In genomic region chr3:128585974-128586373, GRCh38 we compare ENCODE assay signal across 19 cellular contexts.
DNase-seq lines count a peak whose midpoint lies in the region; ATAC-seq, FAIRE-seq and TF ChIP-seq lines count a peak whose summit lies in the region.
"Had no signal": no experiment of that assay in that cellular context is flagged by ENCODE, and none has a peak within 500 bp of the region (broad histone marks: within the 10 kb centered on the region; RNA-seq: fewer than 3 reads in every experiment).

No MANE protein-coding gene starts in this region.

- no peaks in the 10 kb centered on the region for H3K9me3 Mint-ChIP-seq in stimulated activated naive CD8-positive, alpha-beta T cell treated with anti-CD3 and anti-CD28 coated beads, Interleukin-15, amount 100 ng/mL, for 72 hours
- H3K9me3 Mint-ChIP-seq in astrocyte (ENCODE audit: unreplicated experiment), result peaks cover 9% of the 10 kb centered on the region
- H3K9me3 Mint-ChIP-seq in activated T-helper 2 cell treated with anti-CD3 and anti-CD28 coated beads, Interferon-gamma antibody, Interleukin-2, Interleukin-4, amounts not matched to agents 10 μg/mL and 5 μg/mL and 100 μg/mL, durations not matched to agents 14 hours and 24 hours and 36 hours, result peaks cover 5% of the 10 kb centered on the region

- H2AFZ ChIP-seq in astrocyte (ENCODE audit: low read depth, low read length), result no peak overlapping the region

- no peak overlapping the region for H2BK5ac ChIP-seq in mesendoderm (ENCODE audit: low read length)

- H2BK15ac ChIP-seq in mesendoderm (replicated peaks; ENCODE audit: low read depth), result no peak overlapping the region

- H2BK120ac ChIP-seq in mesendoderm (ENCODE audit: low read depth, low read length), result no peak overlapping the region

- H3K79me1 ChIP-seq in mesendoderm (ENCODE audit: low read length), result no peaks in the 10 kb centered on the region

- no peak overlapping the region for H3K4me3 Mint-ChIP-seq in stimulated activated naive CD8-positive, alpha-beta T cell treated with anti-CD3 and anti-CD28 coated beads, Interleukin-15, amount 100 ng/mL, for 72 hours
- H3K4me3 Mint-ChIP-seq in astrocyte (ENCODE audit: unreplicated experiment), result no peak overlapping the region
- H3K4me3 Mint-ChIP-seq in activated T-helper 2 cell treated with anti-CD3 and anti-CD28 coated beads, Interferon-gamma antibody, Interleukin-2, Interleukin-4, amounts not matched to agents 10 μg/mL and 5 μg/mL and 100 μg/mL, durations not matched to agents 14 hours and 24 hours and 36 hours (ENCODE audit: low read depth), result no peak overlapping the region
- H3K4me3 Mint-ChIP-seq: H9 had no signal

- no peak for FAIRE-seq in astrocyte (lab: Jason Lieb, UNC)
- FAIRE-seq: A204.1 had no signal

- peaks cover 26% of the 10 kb centered on the region for H3K4me1 Mint-ChIP-seq in stimulated activated naive CD8-positive, alpha-beta T cell treated with anti-CD3 and anti-CD28 coated beads, Interleukin-15, amount 100 ng/mL, for 72 hours
- H3K4me1 Mint-ChIP-seq in astrocyte (ENCODE audit: low read depth, unreplicated experiment), result no peaks in the 10 kb centered on the region
- peaks cover 2% of the 10 kb centered on the region for H3K4me1 Mint-ChIP-seq in activated T-helper 2 cell treated with anti-CD3 and anti-CD28 coated beads, Interferon-gamma antibody, Interleukin-2, Interleukin-4, amounts not matched to agents 10 μg/mL and 5 μg/mL and 100 μg/mL, durations not matched to agents 14 hours and 24 hours and 36 hours (ENCODE audit: low read depth)

- intact Hi-C loops in activated T-helper 2 cell treated with anti-CD3 and anti-CD28 coated beads, Interferon-gamma antibody, Interleukin-2, Interleukin-4, amounts not matched to agents 10 μg/mL and 5 μg/mL and 100 μg/mL, durations not matched to agents 14 hours and 24 hours and 36 hours (cut with micrococcal nuclease), result no loop called here
- intact Hi-C loops in spleen (cut with DNase I; ENCODE audit: low total_unique reads), result loop anchor here (10.0 kb wide), 1 partner anchor 161 kb away; no protein-coding TSS in a partner anchor

- no peak overlapping the region for H3K4ac ChIP-seq in mesendoderm (ENCODE audit: low read depth, low read length)

- H3K18ac ChIP-seq in mesendoderm (ENCODE audit: low read length), result no peak overlapping the region

- H4K5ac ChIP-seq in mesendoderm (ENCODE audit: low read length), result no peak overlapping the region

- H3K56ac ChIP-seq in mesendoderm (ENCODE audit: low read length), result no peak overlapping the region

- H2AK5ac ChIP-seq in mesendoderm (ENCODE audit: low read length), result no peak overlapping the region

- H4K20me1 ChIP-seq in astrocyte (ENCODE audit: insufficient read depth, low read length), result no peaks in the 10 kb centered on the region

- H3K4me3 ChIP-seq in astrocyte (ENCODE audit: insufficient read depth, low read depth, low read length) (no peak overlapping the region), mesendoderm (ENCODE audit: low read length) (no peak overlapping the region), spleen (no peak overlapping the region)

- DNase-seq in stimulated activated naive CD8-positive, alpha-beta T cell treated with anti-CD3 and anti-CD28 coated beads, Interleukin-15, amount 100 ng/mL, for 72 hours, result no peak
- no peak for DNase-seq in stimulated activated naive CD8-positive, alpha-beta T cell treated with anti-CD3 and anti-CD28 coated beads, Interleukin-15, Interleukin-2, amounts not matched to agents 100 U/mL and 50 U/mL, for 24 hours
- DNase-seq in astrocyte (ENCODE audit: low read depth) (no peak), mesendoderm (peak; percentile 58), hepatic stellate cell (ENCODE audit: low spot score) (no peak), SKM-1 (lab: John Stamatoyannopoulos, UW; ENCODE audit: unreplicated experiment) (no peak), spleen (no peak)
- DNase-seq in activated T-helper 2 cell treated with anti-CD3 and anti-CD28 coated beads, Interferon-gamma antibody, Interleukin-2, Interleukin-4, amounts not matched to agents 10 μg/mL and 5 μg/mL and 100 μg/mL, durations not matched to agents 14 hours and 24 hours and 36 hours (ENCODE audit: low spot score), result no peak
- DNase-seq: C1 segment of cervical spinal cord; COR-L47; DMS53; H9; NCI-H1436 treated with DMSO at 0.1 percent for 48 hours; NCI-H2081; NCI-H226; NCI-H526 treated with DMSO at 0.1 percent for 48 hours; NK-92 treated with Interleukin-12 subunit alpha and Interleukin-12 subunit beta, amount 100 ng/mL, for 24 hours had no signal

- no peaks in the 10 kb centered on the region for H3K4me1 ChIP-seq in astrocyte (ENCODE audit: insufficient read depth, low read length)
- H3K4me1 ChIP-seq in mesendoderm (ENCODE audit: control insufficient read depth, low read depth, low read length), result peaks cover 5% of the 10 kb centered on the region
- peaks cover 4 to 21% (median 7%) of the 10 kb centered on the region in 6 donors for H3K4me1 ChIP-seq in spleen

- peak overlapping the region; percentile 55 to 75 for H3K27ac Mint-ChIP-seq in stimulated activated naive CD8-positive, alpha-beta T cell treated with anti-CD3 and anti-CD28 coated beads, Interleukin-15, amount 100 ng/mL, for 72 hours
- peak overlapping the region; percentile 29 for H3K27ac Mint-ChIP-seq in astrocyte (ENCODE audit: unreplicated experiment)
- H3K27ac Mint-ChIP-seq in activated T-helper 2 cell treated with anti-CD3 and anti-CD28 coated beads, Interferon-gamma antibody, Interleukin-2, Interleukin-4, amounts not matched to agents 10 μg/mL and 5 μg/mL and 100 μg/mL, durations not matched to agents 14 hours and 24 hours and 36 hours, result no peak overlapping the region
- H3K27ac Mint-ChIP-seq: H9 had no signal

- H3K9me3 ChIP-seq in astrocyte (ENCODE audit: insufficient read depth, low read depth, low read length), result no peaks in the 10 kb centered on the region
- peaks cover 0 to 8% (median 0%) of the 10 kb centered on the region in 8 donors for H3K9me3 ChIP-seq in spleen

- no peaks in the 10 kb centered on the region for H3K36me3 ChIP-seq in astrocyte (ENCODE audit: insufficient read depth, low read length)
- no peaks in the 10 kb centered on the region for H3K36me3 ChIP-seq in mesendoderm (ENCODE audit: control insufficient read depth, insufficient read depth, low read length)
- H3K36me3 ChIP-seq in spleen, result no peaks in the 10 kb centered on the region

- H3K27me3 ChIP-seq in astrocyte (ENCODE audit: insufficient read depth, low read length) (peaks cover 4% of the 10 kb centered on the region), mesendoderm (ENCODE audit: insufficient read depth, low read length, poor library complexity) (no peaks in the 10 kb centered on the region), spleen (replicated peaks in 1 of 7) (peaks cover 0 to 4% (median 0%) of the 10 kb centered on the region in 7 donors)

- H3K23ac ChIP-seq in mesendoderm (ENCODE audit: low read length), result no peak overlapping the region

- no peak for ATAC-seq in stimulated activated naive CD8-positive, alpha-beta T cell treated with anti-CD3 and anti-CD28 coated beads, Interleukin-15, amount 100 ng/mL, for 72 hours
- no peak for ATAC-seq in stimulated activated naive CD8-positive, alpha-beta T cell treated with anti-CD3 and anti-CD28 coated beads, Interleukin-15, Interleukin-2, amounts not matched to agents 100 U/mL and 50 U/mL, for 24 hours
- ATAC-seq: Right ventricle myocardium inferior had no signal

- H3K27me3 Mint-ChIP-seq in stimulated activated naive CD8-positive, alpha-beta T cell treated with anti-CD3 and anti-CD28 coated beads, Interleukin-15, amount 100 ng/mL, for 72 hours, result peaks cover 17% of the 10 kb centered on the region
- H3K27me3 Mint-ChIP-seq in astrocyte (ENCODE audit: low read depth, unreplicated experiment), result peaks cover 29% of the 10 kb centered on the region
- peaks cover 9% of the 10 kb centered on the region for H3K27me3 Mint-ChIP-seq in activated T-helper 2 cell treated with anti-CD3 and anti-CD28 coated beads, Interferon-gamma antibody, Interleukin-2, Interleukin-4, amounts not matched to agents 10 μg/mL and 5 μg/mL and 100 μg/mL, durations not matched to agents 14 hours and 24 hours and 36 hours (ENCODE audit: low read depth)

- WGBS in mesendoderm (ENCODE audit: extremely low coverage, insufficient coverage, low lambda C conversion rate), result no CpG with 5 or more reads among the region's 11 CpGs
- WGBS in spleen, 5 donors, result 90 to 92% (median 92%) methylated on average over 11 of the region's 11 CpGs

- H4K8ac ChIP-seq in mesendoderm (ENCODE audit: low read depth, low read length), result no peak overlapping the region

- H3K27ac ChIP-seq in astrocyte (ENCODE audit: low read depth, low read length) (no peak overlapping the region), mesendoderm (ENCODE audit: low read depth, low read length) (no peak overlapping the region), spleen (no peak overlapping the region)

- peaks cover 2% of the 10 kb centered on the region for H3K36me3 Mint-ChIP-seq in astrocyte (ENCODE audit: low read depth, unreplicated experiment)
- no peaks in the 10 kb centered on the region for H3K36me3 Mint-ChIP-seq in activated T-helper 2 cell treated with anti-CD3 and anti-CD28 coated beads, Interferon-gamma antibody, Interleukin-2, Interleukin-4, amounts not matched to agents 10 μg/mL and 5 μg/mL and 100 μg/mL, durations not matched to agents 14 hours and 24 hours and 36 hours (ENCODE audit: low read depth)

- H3K79me2 ChIP-seq in astrocyte (ENCODE audit: insufficient read depth, low read length) (no peaks in the 10 kb centered on the region), mesendoderm (ENCODE audit: control insufficient read depth, insufficient read depth, low read length) (no peaks in the 10 kb centered on the region)

- H3K4me2 ChIP-seq in astrocyte (ENCODE audit: low read length), result no peak overlapping the region
- H3K4me2 ChIP-seq in mesendoderm (ENCODE audit: low read length), result no peak overlapping the region

- no peak overlapping the region for H3K9ac ChIP-seq in astrocyte (ENCODE audit: low read length)
- no peak overlapping the region for H3K9ac ChIP-seq in mesendoderm (ENCODE audit: low read length)

- TF ChIP-seq CTCF in astrocyte (IDR thresholded peaks at IDR 0.05; ENCODE audit: insufficient read depth, low read depth, low read length), result no peak
- TF ChIP-seq CTCF in spleen (IDR thresholded peaks at IDR 0.05 in 8 of 11, conservative IDR thresholded peaks at IDR 0.05 in 3 of 11), result no peak

- TF ChIP-seq POLR2A in spleen (IDR thresholded peaks at IDR 0.05), result no peak
